ENCODE assay signal across 1 cellular context in the genomic region with DNA sequence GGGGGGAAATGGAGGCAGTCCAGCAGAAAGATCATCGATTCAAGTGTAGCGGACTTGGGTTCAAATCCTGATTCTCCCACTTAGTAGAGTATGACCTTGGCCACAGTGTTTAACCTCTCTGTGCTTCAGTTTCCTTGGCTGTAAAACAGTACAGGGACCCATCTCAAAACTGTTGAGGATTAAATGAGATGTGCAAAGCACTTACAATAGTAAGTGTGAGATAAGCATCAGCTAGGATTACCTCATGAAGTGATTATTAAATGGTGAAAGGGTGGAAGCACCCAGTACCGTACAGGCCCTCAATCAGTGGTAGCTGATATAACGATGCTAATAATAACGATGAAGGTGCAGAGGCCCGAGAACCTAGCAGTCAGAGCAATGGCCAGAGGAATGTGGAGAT.
TF ChIP-seq lines count a peak whose summit lies in the region.

No MANE protein-coding gene starts in this region.

TF ChIP-seq in HCT116, 20 proteins besides CTCF, POLR2A, EP300 and RAD21:
- TF ChIP-seq SP1 (IDR thresholded peaks at IDR 0.05; ENCODE audit: low read depth): no peak
- TF ChIP-seq, protein P1, sequence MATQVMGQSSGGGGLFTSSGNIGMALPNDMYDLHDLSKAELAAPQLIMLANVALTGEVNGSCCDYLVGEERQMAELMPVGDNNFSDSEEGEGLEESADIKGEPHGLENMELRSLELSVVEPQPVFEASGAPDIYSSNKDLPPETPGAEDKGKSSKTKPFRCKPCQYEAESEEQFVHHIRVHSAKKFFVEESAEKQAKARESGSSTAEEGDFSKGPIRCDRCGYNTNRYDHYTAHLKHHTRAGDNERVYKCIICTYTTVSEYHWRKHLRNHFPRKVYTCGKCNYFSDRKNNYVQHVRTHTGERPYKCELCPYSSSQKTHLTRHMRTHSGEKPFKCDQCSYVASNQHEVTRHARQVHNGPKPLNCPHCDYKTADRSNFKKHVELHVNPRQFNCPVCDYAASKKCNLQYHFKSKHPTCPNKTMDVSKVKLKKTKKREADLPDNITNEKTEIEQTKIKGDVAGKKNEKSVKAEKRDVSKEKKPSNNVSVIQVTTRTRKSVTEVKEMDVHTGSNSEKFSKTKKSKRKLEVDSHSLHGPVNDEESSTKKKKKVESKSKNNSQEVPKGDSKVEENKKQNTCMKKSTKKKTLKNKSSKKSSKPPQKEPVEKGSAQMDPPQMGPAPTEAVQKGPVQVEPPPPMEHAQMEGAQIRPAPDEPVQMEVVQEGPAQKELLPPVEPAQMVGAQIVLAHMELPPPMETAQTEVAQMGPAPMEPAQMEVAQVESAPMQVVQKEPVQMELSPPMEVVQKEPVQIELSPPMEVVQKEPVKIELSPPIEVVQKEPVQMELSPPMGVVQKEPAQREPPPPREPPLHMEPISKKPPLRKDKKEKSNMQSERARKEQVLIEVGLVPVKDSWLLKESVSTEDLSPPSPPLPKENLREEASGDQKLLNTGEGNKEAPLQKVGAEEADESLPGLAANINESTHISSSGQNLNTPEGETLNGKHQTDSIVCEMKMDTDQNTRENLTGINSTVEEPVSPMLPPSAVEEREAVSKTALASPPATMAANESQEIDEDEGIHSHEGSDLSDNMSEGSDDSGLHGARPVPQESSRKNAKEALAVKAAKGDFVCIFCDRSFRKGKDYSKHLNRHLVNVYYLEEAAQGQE (IDR thresholded peaks at IDR 0.05; ENCODE audit: low read depth): no peak
- TF ChIP-seq ZNF274 (IDR thresholded peaks at IDR 0.05; ENCODE audit: low read depth, low read length): no peak
- TF ChIP-seq JUND (IDR thresholded peaks at IDR 0.05): no peak
- TF ChIP-seq POLR2AphosphoS5 (IDR thresholded peaks at IDR 0.05; ENCODE audit: low read depth, low read length): no peak
- no peak for TF ChIP-seq CEBPB (IDR thresholded peaks at IDR 0.05; ENCODE audit: low read depth)
- no peak for TF ChIP-seq ZFX (IDR thresholded peaks at IDR 0.05)
- TF ChIP-seq EZH2 (IDR thresholded peaks at IDR 0.05): no peak
- TF ChIP-seq, protein P2, sequence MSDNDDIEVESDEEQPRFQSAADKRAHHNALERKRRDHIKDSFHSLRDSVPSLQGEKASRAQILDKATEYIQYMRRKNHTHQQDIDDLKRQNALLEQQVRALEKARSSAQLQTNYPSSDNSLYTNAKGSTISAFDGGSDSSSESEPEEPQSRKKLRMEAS (IDR thresholded peaks at IDR 0.05): no peak
- TF ChIP-seq EGR1 (IDR thresholded peaks at IDR 0.05; ENCODE audit: low read depth): no peak
- no peak for TF ChIP-seq SRF (IDR thresholded peaks at IDR 0.05; ENCODE audit: low read depth)
